In the genomic region with DNA sequence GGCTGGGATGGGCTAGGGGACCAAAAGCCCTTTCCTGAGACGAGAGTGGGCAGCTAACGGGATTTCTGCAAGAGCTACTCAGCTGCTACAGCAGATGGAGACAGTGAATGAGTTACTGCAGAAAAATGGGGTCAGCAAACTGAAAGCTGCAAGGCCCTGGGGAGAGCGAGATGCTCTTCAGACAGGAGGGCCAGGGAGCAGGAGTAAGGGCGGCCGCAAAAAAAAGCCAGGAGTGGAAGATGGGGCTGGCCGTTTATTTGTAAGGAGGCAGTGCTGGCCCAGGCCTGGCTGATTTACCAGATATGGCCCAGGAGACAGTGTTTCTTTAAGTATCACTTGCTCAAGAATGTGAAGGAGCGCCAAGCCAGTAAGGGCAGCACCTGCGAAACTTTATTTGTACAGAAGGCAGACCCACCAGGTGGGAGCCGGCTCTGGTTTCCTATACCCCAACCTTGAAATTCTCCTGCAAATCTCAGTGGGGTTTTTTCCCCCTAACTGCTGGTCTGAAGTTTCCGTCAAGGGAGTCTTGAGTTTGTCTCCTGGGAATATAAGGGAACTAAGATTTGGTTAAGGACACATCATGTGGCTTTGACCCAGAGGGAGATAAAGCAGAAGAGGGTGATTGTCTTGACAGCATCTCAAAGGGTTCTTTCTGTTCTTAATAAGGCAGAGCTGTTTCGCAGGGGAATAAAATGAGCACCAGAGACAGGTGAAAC, we compare ENCODE assay signal across 1 cellular context.
TF ChIP-seq lines count a peak whose summit lies in the region.

No MANE protein-coding gene starts in this region.

TF ChIP-seq in H1, 55 proteins besides CTCF, POLR2A, EP300 and RAD21:
- TF ChIP-seq SIN3A (conservative IDR thresholded peaks at IDR 0.05 in 1 of 2, IDR thresholded peaks at IDR 0.05 in 1 of 2; ENCODE audit: low read depth in 1 of 2, low read length in 2 of 2), result no peak
- TF ChIP-seq ZNF274 (IDR thresholded peaks at IDR 0.05; ENCODE audit: borderline replicate concordance, extremely low read depth, low read length), result no peak
- no peak for TF ChIP-seq RXRA (IDR thresholded peaks at IDR 0.05; ENCODE audit: insufficient read depth, low read depth, low read length)
- no peak for TF ChIP-seq CHD1 (IDR thresholded peaks at IDR 0.05; ENCODE audit: low read depth, low read length)
- no peak for TF ChIP-seq KDM5A (IDR thresholded peaks at IDR 0.05; ENCODE audit: low read length)
- no peak for TF ChIP-seq SIX5 (IDR thresholded peaks at IDR 0.05; ENCODE audit: low read depth, low read length)
- TF ChIP-seq CBX8 (IDR thresholded peaks at IDR 0.05; ENCODE audit: borderline replicate concordance, low read depth, low read length), result no peak
- TF ChIP-seq, protein P1, sequence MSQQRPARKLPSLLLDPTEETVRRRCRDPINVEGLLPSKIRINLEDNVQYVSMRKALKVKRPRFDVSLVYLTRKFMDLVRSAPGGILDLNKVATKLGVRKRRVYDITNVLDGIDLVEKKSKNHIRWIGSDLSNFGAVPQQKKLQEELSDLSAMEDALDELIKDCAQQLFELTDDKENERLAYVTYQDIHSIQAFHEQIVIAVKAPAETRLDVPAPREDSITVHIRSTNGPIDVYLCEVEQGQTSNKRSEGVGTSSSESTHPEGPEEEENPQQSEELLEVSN (IDR thresholded peaks at IDR 0.05), result no peak
- TF ChIP-seq KDM4A (IDR thresholded peaks at IDR 0.05; ENCODE audit: low read depth, low read length, severe bottlenecking), result no peak
- no peak for TF ChIP-seq GABPA (IDR thresholded peaks at IDR 0.05; ENCODE audit: borderline replicate concordance, insufficient read depth, low read length)
- TF ChIP-seq POLR2AphosphoS5 (IDR thresholded peaks at IDR 0.05; ENCODE audit: low read depth, low read length), result no peak
- no peak for TF ChIP-seq JUND (IDR thresholded peaks at IDR 0.05; ENCODE audit: low read length)
- TF ChIP-seq TEAD4 (IDR thresholded peaks at IDR 0.05; ENCODE audit: low read depth, low read length), result no peak
- no peak for TF ChIP-seq ASH2L (IDR thresholded peaks at IDR 0.05; ENCODE audit: low read length)
- no peak for TF ChIP-seq FOSL1 (IDR thresholded peaks at IDR 0.05; ENCODE audit: insufficient read depth, low read depth, low read length)
- no peak for TF ChIP-seq CBX5 (IDR thresholded peaks at IDR 0.05; ENCODE audit: low read depth, low read length)
- TF ChIP-seq SRF (IDR thresholded peaks at IDR 0.05; ENCODE audit: low read depth, low read length), result no peak
- no peak for TF ChIP-seq HDAC2 (IDR thresholded peaks at IDR 0.05; ENCODE audit: borderline replicate concordance in 1 of 2, low read depth in 2 of 2, low read length in 2 of 2)
- no peak for TF ChIP-seq CTBP2 (IDR thresholded peaks at IDR 0.05; ENCODE audit: borderline replicate concordance, insufficient read depth, insufficient read length, low read length)
- TF ChIP-seq BRCA1 (IDR thresholded peaks at IDR 0.05; ENCODE audit: low read depth, low read length), result no peak
